8 cellular contexts compared by ENCODE assay signal in the genomic region with DNA sequence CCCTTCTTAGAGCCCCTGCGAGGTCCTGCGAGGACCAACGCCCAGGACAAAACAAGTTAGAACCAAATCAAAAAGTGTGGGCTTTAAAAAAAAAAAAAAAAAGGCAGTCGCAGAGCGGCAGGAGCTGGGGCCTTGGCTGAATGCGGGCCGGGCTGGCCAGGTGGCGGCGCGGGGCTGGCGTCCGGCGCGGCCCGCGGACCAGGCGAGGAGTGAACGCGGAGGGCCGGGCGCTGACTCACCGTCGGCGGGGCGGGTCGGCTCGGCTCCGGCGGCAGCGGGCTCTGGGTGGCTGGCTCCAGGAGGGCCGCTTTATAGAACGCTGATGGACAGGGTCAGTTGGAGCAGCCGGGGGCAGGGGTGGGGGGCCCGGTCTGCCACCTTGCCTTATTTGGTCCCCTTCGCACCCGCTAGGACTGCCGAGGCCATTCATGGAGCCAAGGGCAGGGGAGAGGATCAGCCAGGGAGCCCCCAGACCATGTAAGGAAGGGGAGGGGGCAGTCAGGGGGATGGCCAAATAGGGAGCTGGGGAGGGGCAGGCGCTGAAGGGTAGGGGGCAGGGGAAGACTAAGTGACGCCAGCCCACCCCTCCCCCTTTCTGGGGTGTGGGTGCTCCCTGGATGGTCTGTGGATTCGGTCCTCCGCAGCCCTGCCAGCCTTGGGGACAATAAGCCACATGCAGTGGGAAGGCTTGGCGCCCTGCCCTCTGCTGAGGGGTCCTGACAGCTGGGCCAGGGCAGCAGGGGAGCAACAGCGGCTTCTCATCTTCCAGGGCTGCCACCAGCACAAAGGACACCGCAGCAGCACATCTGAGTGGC. TPM values are rescaled to one million over a fixed set of nuclear protein-coding genes. Genes with fewer than 3 reads are reported as not detected.
A peak's percentile ranks its signal among the peaks of the same experiment; 100 is the strongest.
DNase-seq lines count a peak whose midpoint lies in the region; ATAC-seq and TF ChIP-seq lines count a peak whose summit lies in the region.

A gene (minus strand): TSS at position 283 of the 815 bp plus-strand sequence. CDS start 741 bp downstream, outside the sequence.

- no peaks in the 10 kb centered on the region for H3K9me3 Mint-ChIP-seq in stimulated activated naive B cell treated with anti-CD40 and anti-IgM and Interleukin-4, amounts not matched to agents 10 μg/mL and 1 μg/mL and 100 μg/mL, for 72 hours

- peak; percentile 31 for TF ChIP-seq CTCF in astrocyte of the spinal cord (IDR thresholded peaks at IDR 0.05; ENCODE audit: low read depth, low read length)

- peaks cover 14% of the 10 kb centered on the region for H3K36me3 ChIP-seq in iPS-18a (ENCODE audit: control insufficient read depth, low read depth, low read length)

- H3K4me1 ChIP-seq in iPS-18a (ENCODE audit: control insufficient read depth, low read depth, low read length) = peaks cover 5% of the 10 kb centered on the region

- peak; percentile 52 for DNase-seq in HT1080 (ENCODE audit: low read depth)
- DNase-seq in astrocyte of the spinal cord (ENCODE audit: low read depth, low spot score) = peak; percentile 40
- no peak for DNase-seq in stimulated activated naive B cell treated with anti-CD40 and anti-IgM and Interleukin-4, amounts not matched to agents 10 μg/mL and 1 μg/mL and 100 μg/mL, for 72 hours
- DNase-seq in activated effector memory CD4-positive, alpha-beta T cell treated with anti-CD3 and anti-CD28 coated beads, Interleukin-2, amount 50 U/mL, for 16 hours = no peak
- no peak for DNase-seq in GOT3 (lab: John Stamatoyannopoulos, UW)

- peak within 1 kb of the TSS; percentile 50 for H3K9ac ChIP-seq in iPS-18a (ENCODE audit: low read length)

- H3K4me3 Mint-ChIP-seq in stimulated activated naive B cell treated with anti-CD40 and anti-IgM and Interleukin-4, amounts not matched to agents 10 μg/mL and 1 μg/mL and 100 μg/mL, for 72 hours = peak within 1 kb of the TSS; percentile 57 to 63

- peak; percentile 25 to 38 for ATAC-seq in stimulated activated naive B cell treated with anti-CD40 and anti-IgM and Interleukin-4, amounts not matched to agents 10 μg/mL and 1 μg/mL and 100 μg/mL, for 72 hours (replicated peaks)
- ATAC-seq in HG02610 (IDR thresholded peaks at IDR 0.05; ENCODE audit: unreplicated experiment) (no peak), GM18861 (IDR thresholded peaks at IDR 0.05; ENCODE audit: unreplicated experiment) (no peak)

- H3K27me3 ChIP-seq in iPS-18a (ENCODE audit: control insufficient read depth, insufficient read depth, low read length) = peaks cover 28% of the 10 kb centered on the region

- peaks cover 59 to 83% of the 10 kb centered on the region in 2 donors for H3K27me3 Mint-ChIP-seq in stimulated activated naive B cell treated with anti-CD40 and anti-IgM and Interleukin-4, amounts not matched to agents 10 μg/mL and 1 μg/mL and 100 μg/mL, for 72 hours

- H3K9me3 ChIP-seq in iPS-18a (ENCODE audit: control insufficient read depth, low read depth, low read length) = no peaks in the 10 kb centered on the region

- H3K36me3 Mint-ChIP-seq in stimulated activated naive B cell treated with anti-CD40 and anti-IgM and Interleukin-4, amounts not matched to agents 10 μg/mL and 1 μg/mL and 100 μg/mL, for 72 hours = no peaks in the 10 kb centered on the region

- no peak within 1 kb of the TSS for H3K27ac ChIP-seq in iPS-18a (ENCODE audit: low read length)

- in situ Hi-C loops in astrocyte of the spinal cord (cut with HindIII; ENCODE audit: low sequenced_read_pairs) = no loop called here

- peak within 1 kb of the TSS; percentile 13 for H3K4me3 ChIP-seq in astrocyte of the spinal cord (ENCODE audit: low read depth, low read length)
- peak within 1 kb of the TSS; percentile 56 for H3K4me3 ChIP-seq in iPS-18a (ENCODE audit: low read length)

- H3K27ac Mint-ChIP-seq in stimulated activated naive B cell treated with anti-CD40 and anti-IgM and Interleukin-4, amounts not matched to agents 10 μg/mL and 1 μg/mL and 100 μg/mL, for 72 hours = peak within 1 kb of the TSS; percentile 83

- H3K4me1 Mint-ChIP-seq in stimulated activated naive B cell treated with anti-CD40 and anti-IgM and Interleukin-4, amounts not matched to agents 10 μg/mL and 1 μg/mL and 100 μg/mL, for 72 hours = peaks cover 2 to 12% of the 10 kb centered on the region in 2 donors

RNA-seq across cellular contexts. Expression of the gene that starts here (rescaled TPM):
- total RNA-seq in HT1080 (2014; rRNA removed; shearing (Covaris generic)) = not detected in 2 replicates
- polyA plus RNA-seq in HT1080 (2015; cell fraction: cytosol; rRNA removed) = not detected in 2 replicates
- not detected in 2 replicates for polyA plus RNA-seq in HT1080 (2015; cell fraction: nucleus; rRNA removed)

Comparison
In these comparisons a context has a peak if more than half of its experiments do, and no peak if none do; other contexts are left out.
1. Peak in DNase-seq in HT1080; RNA of the gene not detected or under 1 TPM.
2. ATAC-seq: peak in stimulated activated naive B cell treated with anti-CD40 and anti-IgM and Interleukin-4, amounts not matched to agents 10 μg/mL and 1 μg/mL and 100 μg/mL, for 72 hours (2 of 2); none in HG02610 (single experiment) and GM18861 (single experiment).